1 cellular context compared by ENCODE assay signal in the genomic region with DNA sequence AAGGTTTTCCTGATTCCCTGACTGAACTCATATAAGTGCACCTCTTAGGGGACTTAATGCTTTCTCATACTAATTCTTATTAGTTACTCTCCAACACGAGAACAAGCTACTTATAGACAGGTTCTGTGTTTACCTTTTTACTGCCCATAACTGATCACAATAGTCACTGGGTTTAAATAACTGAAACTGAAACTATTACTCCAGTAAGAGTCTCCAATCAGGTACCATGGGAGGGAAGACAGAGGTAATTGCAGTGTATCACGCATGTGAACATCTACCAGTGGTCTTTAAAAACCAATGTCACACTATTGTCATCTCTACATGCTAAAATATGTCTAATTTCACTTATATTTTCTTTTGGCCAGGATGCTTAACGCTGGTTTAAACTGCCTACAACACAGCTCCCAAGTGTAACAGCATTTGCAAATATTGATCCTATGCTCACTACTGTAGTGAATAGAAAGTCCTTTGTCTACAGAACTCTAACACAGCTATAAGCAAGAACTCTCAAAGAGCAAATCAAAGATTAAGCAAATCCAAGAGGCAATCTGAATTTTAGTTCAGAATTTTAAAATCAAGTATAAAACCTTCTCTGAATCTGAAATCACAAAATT.
TF ChIP-seq lines count a peak whose summit lies in the region.

No MANE protein-coding gene starts in this region.

TF ChIP-seq in GM12878, 131 proteins besides CTCF, POLR2A, EP300 and RAD21 (continued from another document):
- TF ChIP-seq ESRRA (IDR thresholded peaks at IDR 0.05; ENCODE audit: low read length) (no peak), RUNX3 (IDR thresholded peaks at IDR 0.05; ENCODE audit: low read length) (no peak), KLF5 (IDR thresholded peaks at IDR 0.05; ENCODE audit: partially characterized antibody) (no peak), SPI1 (IDR thresholded peaks at IDR 0.05; ENCODE audit: borderline replicate concordance, insufficient read depth, low read depth, low read length) (no peak)
